ENCODE assay signal across 8 cellular contexts in genomic region chrX:19344661-19345060, GRCh38. TPM values are rescaled to one million over a fixed set of nuclear protein-coding genes. Genes with fewer than 3 reads are reported as not detected.
DNase-seq lines count a peak whose midpoint lies in the region; ATAC-seq and TF ChIP-seq lines count a peak whose summit lies in the region.

No MANE protein-coding gene starts in this region.

- CTCF ChIA-PET in Calu3 (lab: Charles Lee): interaction anchor here (0.5 to 0.6 kb wide), 2 partner anchors 146 to 179 kb away, joined by 3 to 6 read pairs; no protein-coding TSS in a partner anchor

- H3K36me3 ChIP-seq in endocrine pancreas (ENCODE audit: control insufficient read depth, insufficient read depth, low read length): no peaks in the 10 kb centered on the region
- H3K36me3 ChIP-seq in uterus: no peaks in the 10 kb centered on the region

- H3K27me3 Mint-ChIP-seq in Calu3 (ENCODE audit: unreplicated experiment) (no peaks in the 10 kb centered on the region), osteocyte (ENCODE audit: unreplicated experiment) (no peaks in the 10 kb centered on the region)

- no peaks in the 10 kb centered on the region for H3K27me3 ChIP-seq in endocrine pancreas (ENCODE audit: control insufficient read depth, insufficient read depth, low read length)
- H3K27me3 ChIP-seq in uterus: no peaks in the 10 kb centered on the region

- intact Hi-C loops in Calu3 (cut with micrococcal nuclease; ENCODE audit: unreplicated experiment): no loop called here
- intact Hi-C loops in uterus (cut with DNase I; ENCODE audit: low total_unique reads): no loop called here

- H3K4me1 Mint-ChIP-seq in Calu3 (ENCODE audit: low read depth, unreplicated experiment) (peaks cover 17% of the 10 kb centered on the region), osteocyte (ENCODE audit: unreplicated experiment) (peaks cover 23% of the 10 kb centered on the region)

- TF ChIP-seq POLR2A in NB4 (IDR thresholded peaks at IDR 0.05; ENCODE audit: extremely low read depth, insufficient read length) (no peak), uterus (IDR thresholded peaks at IDR 0.05) (no peak)

- peaks cover 14% of the 10 kb centered on the region for H3K36me3 Mint-ChIP-seq in Calu3 (ENCODE audit: insufficient read depth, unreplicated experiment)
- H3K36me3 Mint-ChIP-seq in osteocyte (ENCODE audit: unreplicated experiment): peaks cover 4% of the 10 kb centered on the region

- H3K4me1 ChIP-seq in endocrine pancreas (ENCODE audit: control insufficient read depth, insufficient read depth, low read length) (no peaks in the 10 kb centered on the region), uterus (peaks cover 0 to 4% of the 10 kb centered on the region in 2 donors)

- H3K4me3 Mint-ChIP-seq in Calu3 (ENCODE audit: low read depth, unreplicated experiment) (peak overlapping the region; percentile 78), osteocyte (ENCODE audit: unreplicated experiment) (peak overlapping the region; percentile 81)

- peak overlapping the region; percentile 95 for H3K9ac ChIP-seq in endocrine pancreas (ENCODE audit: control insufficient read depth, insufficient read depth, low read length)

- H3K27ac Mint-ChIP-seq in Calu3 (ENCODE audit: unreplicated experiment) (no peak overlapping the region), osteocyte (ENCODE audit: unreplicated experiment) (peak overlapping the region; percentile 73)

- H3K4me3 ChIP-seq in NB4 (ENCODE audit: low read depth, low read length) (peak overlapping the region; percentile 83), endocrine pancreas (ENCODE audit: control insufficient read depth, insufficient read depth, low read length) (peak overlapping the region; percentile 84), uterus (peak overlapping the region in 1 of 2 donors; percentile 92)

- H3K9me3 Mint-ChIP-seq in Calu3 (ENCODE audit: low read depth, unreplicated experiment) (no peaks in the 10 kb centered on the region), osteocyte (ENCODE audit: unreplicated experiment) (no peaks in the 10 kb centered on the region)

- BruUV-seq in Calu3 (replicated peaks; lab: Mats Ljungman, UMichigan): TSS peak; percentile 43

- DNase-seq in Calu3 (no peak), NB4 (ENCODE audit: low read depth) (peak; percentile 26), osteocyte (ENCODE audit: extremely low spot score, unreplicated experiment) (no peak), HK-2 (ENCODE audit: unreplicated experiment) (no peak), DMS153 (lab: John Stamatoyannopoulos, UW) (no peak), uterus (no peak)

- peak overlapping the region in 1 of 2 donors; percentile 96 for H3K27ac ChIP-seq in uterus

- H3K9me3 ChIP-seq in endocrine pancreas (ENCODE audit: control insufficient read depth, low read length) (no peaks in the 10 kb centered on the region), uterus (no peaks in the 10 kb centered on the region)

- TF ChIP-seq CTCF in Calu3 (IDR thresholded peaks at IDR 0.05; ENCODE audit: unreplicated experiment) (no peak), NB4 (IDR thresholded peaks at IDR 0.05; ENCODE audit: low read depth, low read length) (no peak), osteocyte (IDR thresholded peaks at IDR 0.05) (no peak), uterus (IDR thresholded peaks at IDR 0.05) (no peak)

- ATAC-seq in GM21390 (IDR thresholded peaks at IDR 0.05; ENCODE audit: unreplicated experiment): no peak

RNA-seq across cellular contexts. Expression of gene PDHA1, which starts 0.9 kb away (rescaled TPM):
- 234 and 241 TPM in 2 replicates for total RNA-seq in Calu3 (2022)
- total RNA-seq in osteocyte: 133 and 141 TPM in 2 replicates
- 100 to 1,000 TPM in 1 of 4 donors, 10 to 100 TPM in 3; 15.0 to 100 (median 62.9) TPM for total RNA-seq in uterus
